Comparison of ENCODE assay signal across 1 cellular context in the genomic region with DNA sequence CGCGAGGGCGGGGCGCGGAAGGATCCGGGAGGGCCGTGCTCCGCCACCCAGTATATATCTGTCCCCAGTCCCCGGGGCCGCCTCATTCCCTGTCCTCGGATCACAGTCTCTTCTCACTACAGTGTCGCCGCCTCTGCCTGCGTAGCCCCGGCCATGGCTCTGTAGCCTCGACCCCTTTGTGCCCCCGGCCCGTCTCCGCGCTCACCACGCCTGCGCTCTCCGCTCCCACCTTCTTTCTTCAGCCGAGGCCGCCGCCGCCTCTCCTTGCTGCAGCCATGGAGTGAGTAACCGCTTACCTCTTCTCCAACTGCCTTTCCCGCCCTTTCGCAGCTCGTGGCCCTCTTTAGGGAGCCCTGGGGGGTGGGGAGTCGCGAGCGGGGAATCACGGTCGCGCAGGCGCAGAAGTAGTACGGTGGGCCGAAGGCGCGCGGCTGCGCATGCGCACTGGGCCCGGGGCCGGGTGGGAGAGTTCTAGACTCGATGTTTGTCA.
A peak's percentile ranks its signal among the peaks of the same experiment; 100 is the strongest.
TF ChIP-seq lines count a peak whose summit lies in the region.

A gene with protein sequence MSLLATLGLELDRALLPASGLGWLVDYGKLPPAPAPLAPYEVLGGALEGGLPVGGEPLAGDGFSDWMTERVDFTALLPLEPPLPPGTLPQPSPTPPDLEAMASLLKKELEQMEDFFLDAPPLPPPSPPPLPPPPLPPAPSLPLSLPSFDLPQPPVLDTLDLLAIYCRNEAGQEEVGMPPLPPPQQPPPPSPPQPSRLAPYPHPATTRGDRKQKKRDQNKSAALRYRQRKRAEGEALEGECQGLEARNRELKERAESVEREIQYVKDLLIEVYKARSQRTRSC (plus strand): TSS at position 85 of the 490 bp plus-strand sequence. CDS start 1,646 bp downstream, outside the sequence.
Gene NUP62 (minus strand): TSS at position 384 of the 490 bp plus-strand sequence. CDS start 19,697 bp downstream, outside the sequence.

TF ChIP-seq in WTC11, 78 proteins besides CTCF, POLR2A, EP300 and RAD21 (continued from another document):
- TF ChIP-seq STAT6 (CRISPR knock-in tag; conservative IDR thresholded peaks at IDR 0.05; ENCODE audit: low read depth): no peak
- peak; percentile 57; the same call in 1 of the 2 replicates for TF ChIP-seq GABPB1 (CRISPR knock-in tag; IDR thresholded peaks at IDR 0.05)
- TF ChIP-seq ZNF532 (CRISPR knock-in tag; IDR thresholded peaks at IDR 0.05; ENCODE audit: borderline replicate concordance): no peak
- TF ChIP-seq ZNF138 (CRISPR knock-in tag; conservative IDR thresholded peaks at IDR 0.05): no peak
TF ChIP-seq in WTC11: peak in this region for 26.
